Comparison of ENCODE assay signal across 2 cellular contexts in the genomic region with DNA sequence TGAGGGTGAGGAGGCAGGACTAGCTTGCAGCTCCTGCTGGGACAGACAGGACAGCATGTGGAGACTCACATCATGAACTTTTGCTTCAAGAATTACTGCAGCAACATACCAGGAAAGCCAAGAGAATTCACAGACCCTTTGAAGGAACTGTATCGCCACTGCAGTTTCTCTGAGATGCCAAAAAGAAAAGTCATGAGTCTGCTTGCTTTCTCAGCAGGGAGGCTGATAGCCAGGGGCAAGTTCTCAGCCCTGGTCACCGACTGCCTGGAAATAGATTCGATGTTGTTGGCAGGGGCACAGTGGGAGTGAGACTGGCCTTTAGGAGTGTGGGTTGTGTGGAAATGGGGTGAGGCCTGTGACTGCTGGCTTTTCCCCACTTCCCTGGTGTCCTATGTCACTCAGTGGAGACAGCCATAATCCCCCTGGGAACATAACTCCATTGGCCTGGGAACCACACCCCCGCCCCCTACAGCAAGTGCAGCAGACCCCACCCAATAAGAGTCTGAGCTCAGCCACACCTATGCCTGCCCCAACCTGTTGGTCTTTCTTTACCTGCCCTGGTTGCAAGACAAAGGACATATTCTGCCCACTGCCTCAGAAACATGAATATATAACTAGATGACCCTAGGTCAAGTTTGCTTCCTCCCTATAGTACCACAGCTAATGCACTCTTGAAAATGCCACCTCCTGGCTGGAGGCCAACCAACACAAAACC.
TF ChIP-seq lines count a peak whose summit lies in the region.

No MANE protein-coding gene starts in this region.

TF ChIP-seq in SK-N-SH, 30 proteins besides CTCF, POLR2A, EP300 and RAD21:
- no peak for TF ChIP-seq FOSL2 (IDR thresholded peaks at IDR 0.05; ENCODE audit: borderline replicate concordance, low read depth)
- TF ChIP-seq POLR2AphosphoS5 (IDR thresholded peaks at IDR 0.05; ENCODE audit: low read depth, low read length): no peak
- TF ChIP-seq GATA2 (CRISPR knock-in tag; IDR thresholded peaks at IDR 0.05): no peak
- no peak for TF ChIP-seq RCOR1 (IDR thresholded peaks at IDR 0.05; ENCODE audit: low read length)
- no peak for TF ChIP-seq CHD2 (IDR thresholded peaks at IDR 0.05; ENCODE audit: low read length, partially characterized antibody)
- TF ChIP-seq NRF1 (IDR thresholded peaks at IDR 0.05; ENCODE audit: low read depth, low read length): no peak

TF ChIP-seq in SK-N-SH treated with all-trans-retinoic acid at 6 μM for 48 hours, 23 proteins besides CTCF, POLR2A, EP300 and RAD21:
- no peak for TF ChIP-seq PATZ1 (CRISPR knock-in tag; IDR thresholded peaks at IDR 0.05; ENCODE audit: borderline replicate concordance)
- TF ChIP-seq POU6F1 (CRISPR knock-in tag; IDR thresholded peaks at IDR 0.05; ENCODE audit: borderline replicate concordance, low read depth): no peak
- TF ChIP-seq ZNF565 (CRISPR knock-in tag; conservative IDR thresholded peaks at IDR 0.05; ENCODE audit: low read depth): no peak
- TF ChIP-seq CREB5 (CRISPR knock-in tag; IDR thresholded peaks at IDR 0.05; ENCODE audit: low read depth): no peak
- TF ChIP-seq SNAI2 (CRISPR knock-in tag; IDR thresholded peaks at IDR 0.05): no peak
- TF ChIP-seq GLIS3 (CRISPR knock-in tag; IDR thresholded peaks at IDR 0.05): no peak
- no peak for TF ChIP-seq ZFP3 (CRISPR knock-in tag; IDR thresholded peaks at IDR 0.05)
- no peak for TF ChIP-seq CSRNP3 (CRISPR knock-in tag; IDR thresholded peaks at IDR 0.05)
- no peak for TF ChIP-seq TSHZ2 (CRISPR knock-in tag; IDR thresholded peaks at IDR 0.05)
- TF ChIP-seq TOX (CRISPR knock-in tag; IDR thresholded peaks at IDR 0.05; ENCODE audit: borderline replicate concordance): no peak
- TF ChIP-seq OSR1 (CRISPR knock-in tag; IDR thresholded peaks at IDR 0.05): no peak
- no peak for TF ChIP-seq ESRRG (CRISPR knock-in tag; IDR thresholded peaks at IDR 0.05)
- TF ChIP-seq ZNF70 (CRISPR knock-in tag; IDR thresholded peaks at IDR 0.05): no peak
- no peak for TF ChIP-seq ZC3H10 (CRISPR knock-in tag; IDR thresholded peaks at IDR 0.05)
- no peak for TF ChIP-seq PPARA (CRISPR knock-in tag; IDR thresholded peaks at IDR 0.05; ENCODE audit: borderline replicate concordance)
- no peak for TF ChIP-seq CSDC2 (CRISPR knock-in tag; IDR thresholded peaks at IDR 0.05)
- no peak for TF ChIP-seq RARB (CRISPR knock-in tag; IDR thresholded peaks at IDR 0.05)
- no peak for TF ChIP-seq ZFP30 (CRISPR knock-in tag; IDR thresholded peaks at IDR 0.05)
